Comparison of ENCODE assay signal across 1 cellular context in genomic region chr12:51883998-51884675, GRCh38.
TF ChIP-seq lines count a peak whose summit lies in the region.

No MANE protein-coding gene starts in this region.

TF ChIP-seq in K562, 482 proteins besides CTCF, POLR2A, EP300 and RAD21 (continued from another document and continues in another):
- TF ChIP-seq BCLAF1 (IDR thresholded peaks at IDR 0.05; ENCODE audit: borderline replicate concordance in 1 of 2, control insufficient read depth in 1 of 2, low read depth in 2 of 2, low read length in 1 of 2) (no peak), BRD9 (IDR thresholded peaks at IDR 0.05; ENCODE audit: low read depth, partially characterized antibody) (no peak), ZNF589 (CRISPR knock-in tag; IDR thresholded peaks at IDR 0.05; ENCODE audit: low read depth) (no peak; the same call in 1 of the 2 replicates), MTA1 (IDR thresholded peaks at IDR 0.05; ENCODE audit: borderline replicate concordance) (no peak), CHD4 (IDR thresholded peaks at IDR 0.05; ENCODE audit: insufficient read depth, insufficient replicate concordance, low read depth, low read length, poor library complexity, severe bottlenecking) (no peak), NFIC (IDR thresholded peaks at IDR 0.05) (no peak), TAF7 (tag; IDR thresholded peaks at IDR 0.05) (no peak; the same call in 1 of the 2 replicates), HBP1 (CRISPR knock-in tag; IDR thresholded peaks at IDR 0.05) (no peak), CBX3 (IDR thresholded peaks at IDR 0.05; ENCODE audit: borderline replicate concordance in 1 of 2, low read length in 2 of 2) (no peak), ZNF175 (CRISPR knock-in tag; IDR thresholded peaks at IDR 0.05; ENCODE audit: low read depth) (no peak; the same call in 1 of the 2 replicates), ZNF76 (CRISPR knock-in tag; IDR thresholded peaks at IDR 0.05; ENCODE audit: borderline replicate concordance) (no peak), ZBTB33 (CRISPR knock-in tag; IDR thresholded peaks at IDR 0.05) (no peak), STAG1 (CRISPR knock-in tag; IDR thresholded peaks at IDR 0.05; ENCODE audit: borderline replicate concordance) (no peak), AFF1 (IDR thresholded peaks at IDR 0.05; ENCODE audit: low read depth in 1 of 2, partially characterized antibody in 2 of 2) (no peak), ZNF174 (CRISPR knock-in tag; IDR thresholded peaks at IDR 0.05) (no peak), STAT5A (IDR thresholded peaks at IDR 0.05; ENCODE audit: borderline replicate concordance, low read length) (no peak), ZNF311 (CRISPR knock-in tag; IDR thresholded peaks at IDR 0.05) (0 out of 2 replicates have a peak, but pooled peaks have one; percentile 13), ZNF655 (CRISPR knock-in tag; IDR thresholded peaks at IDR 0.05) (no peak), SRSF1 (IDR thresholded peaks at IDR 0.05; ENCODE audit: low read depth, low read length) (no peak), POLR2AphosphoS2 (IDR thresholded peaks at IDR 0.05; ENCODE audit: low read length) (no peak), RBM17 (IDR thresholded peaks at IDR 0.05; ENCODE audit: borderline replicate concordance, low read depth, low read length) (no peak), NR0B1 (IDR thresholded peaks at IDR 0.05; ENCODE audit: partially characterized antibody) (no peak), TAF15 (IDR thresholded peaks at IDR 0.05; ENCODE audit: low read depth, low read length) (no peak), ATF4 (CRISPR knock-in tag; IDR thresholded peaks at IDR 0.05) (no peak), ZNF282 (CRISPR knock-in tag; IDR thresholded peaks at IDR 0.05) (no peak), HDAC6 (IDR thresholded peaks at IDR 0.05; ENCODE audit: low read depth, low read length) (no peak), RBBP5 (IDR thresholded peaks at IDR 0.05; ENCODE audit: borderline replicate concordance, insufficient read depth, low read length, poor library complexity, severe bottlenecking) (peak; percentile 35), BCOR (IDR thresholded peaks at IDR 0.05) (no peak), NFE2L1 (tag; IDR thresholded peaks at IDR 0.05; ENCODE audit: borderline replicate concordance, low read depth) (peak; percentile 8; the same call in 1 of the 2 replicates), ZNF644 (tag; IDR thresholded peaks at IDR 0.05; ENCODE audit: low read depth) (no peak; the same call in 1 of the 2 replicates), XRCC5 (IDR thresholded peaks at IDR 0.05; ENCODE audit: low read depth, low read length) (no peak), RFX1 (IDR thresholded peaks at IDR 0.05) (no peak), NR2F6 (CRISPR knock-in tag; IDR thresholded peaks at IDR 0.05) (no peak), CUX1 (CRISPR knock-in tag; IDR thresholded peaks at IDR 0.05) (no peak), MCM3 (IDR thresholded peaks at IDR 0.05) (no peak), PTBP1 (IDR thresholded peaks at IDR 0.05; ENCODE audit: low read depth, low read length) (no peak), CBX8 (IDR thresholded peaks at IDR 0.05; ENCODE audit: borderline replicate concordance, extremely low read depth, low read depth, low read length, poor library complexity, severe bottlenecking) (no peak), ZNF512 (tag; IDR thresholded peaks at IDR 0.05) (no peak), DIDO1 (tag; IDR thresholded peaks at IDR 0.05; ENCODE audit: low read depth) (0 out of 2 replicates have a peak, but pooled peaks have one; percentile 7), NR1H2 (CRISPR knock-in tag; IDR thresholded peaks at IDR 0.05) (no peak), BRF1 (IDR thresholded peaks at IDR 0.05; ENCODE audit: borderline replicate concordance, extremely low read depth, insufficient read length) (no peak)
